Comparison of ENCODE assay signal across 10 cellular contexts in the genomic region with DNA sequence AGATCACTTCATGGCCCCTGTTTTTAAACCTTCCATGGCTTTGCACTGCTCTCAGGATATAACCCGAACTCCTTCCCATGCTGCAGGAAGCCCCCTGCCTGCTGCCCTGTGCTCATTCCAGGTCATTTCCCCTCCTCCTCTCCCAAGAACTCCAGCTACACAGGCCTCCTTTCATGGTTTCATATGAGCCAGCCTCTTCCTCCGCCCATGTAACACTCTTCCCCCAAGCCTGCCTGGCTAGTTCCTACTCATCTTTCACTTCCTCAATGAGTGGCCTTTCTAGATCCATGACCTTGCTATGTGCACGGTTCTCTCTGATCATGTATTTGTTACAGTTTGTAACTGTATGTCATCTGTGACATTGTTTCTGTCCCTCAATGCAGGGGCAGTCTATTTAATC. TPM values are rescaled to one million over a fixed set of nuclear protein-coding genes. Genes with fewer than 3 reads are reported as not detected.
A peak's percentile ranks its signal among the peaks of the same experiment; 100 is the strongest.
DNase-seq lines count a peak whose midpoint lies in the region; ATAC-seq and TF ChIP-seq lines count a peak whose summit lies in the region.
"Had no signal": no experiment of that assay in that cellular context is flagged by ENCODE, and none has a peak within 500 bp of the region (broad histone marks: within the 10 kb centered on the region; RNA-seq: fewer than 3 reads in every experiment).

No MANE protein-coding gene starts in this region.

- H3K4me3 ChIP-seq in AG04450 (ENCODE audit: low read depth, low read length) = no peak overlapping the region

- no peak for DNase-seq in AG04450 (ENCODE audit: low read depth, low spot score)
- DNase-seq in NCI-H2081 treated with DMSO at 0.1 percent for 48 hours (lab: John Stamatoyannopoulos, UW) = no peak
- no peak for DNase-seq in activated effector memory CD4-positive, alpha-beta T cell treated with Interleukin-2 at 50 U/mL for 16 hours
- DNase-seq in activated gamma-delta T cell (lab: John Stamatoyannopoulos, UW) = no peak
- no peak for DNase-seq in activated CD4-positive, alpha-beta T cell treated with anti-CD3 and anti-CD28 coated beads, Interleukin-2, amount 10 ng/mL, durations not matched to agents 7 days and 5 days
- DNase-seq: CD4-positive, CD25-positive, alpha-beta regulatory T cell; NCI-H187 treated with DMSO at 0.1 percent for 48 hours had no signal

- H3K27ac Mint-ChIP-seq in activated CD4-positive, alpha-beta T cell treated with anti-CD3 and anti-CD28 coated beads, Interleukin-2, amount 10 ng/mL, durations not matched to agents 7 days and 5 days = no peak overlapping the region
- H3K27ac Mint-ChIP-seq: CD4-positive, CD25-positive, alpha-beta regulatory T cell had no signal

- ATAC-seq in GM19395 (IDR thresholded peaks at IDR 0.05; ENCODE audit: unreplicated experiment) (peak; percentile 58), HG03175 (IDR thresholded peaks at IDR 0.05; ENCODE audit: unreplicated experiment) (peak; percentile 55)

- H3K4me3 Mint-ChIP-seq in activated CD4-positive, alpha-beta T cell treated with anti-CD3 and anti-CD28 coated beads, Interleukin-2, amount 10 ng/mL, durations not matched to agents 7 days and 5 days = no peak overlapping the region
- H3K4me3 Mint-ChIP-seq: CD4-positive, CD25-positive, alpha-beta regulatory T cell had no signal

- CTCF ChIA-PET in AG04450 (lab: Charles Lee) = no interaction called here
- CTCF ChIA-PET in activated CD4-positive, alpha-beta T cell treated with anti-CD3 and anti-CD28 coated beads, Interleukin-2, amount 10 ng/mL, durations not matched to agents 7 days and 5 days (lab: Charles Lee) = interaction anchor here (0.5 kb wide), 1 partner anchor 11 kb away, joined by 3 read pairs; no protein-coding TSS in a partner anchor

- peaks cover 41% of the 10 kb centered on the region for H3K4me1 Mint-ChIP-seq in activated CD4-positive, alpha-beta T cell treated with anti-CD3 and anti-CD28 coated beads, Interleukin-2, amount 10 ng/mL, durations not matched to agents 7 days and 5 days

- POLR2A ChIA-PET in AG04450 (lab: Yijun Ruan, JAX) = no interaction called here
- POLR2A ChIA-PET in activated CD4-positive, alpha-beta T cell treated with anti-CD3 and anti-CD28 coated beads, Interleukin-2, amount 10 ng/mL, durations not matched to agents 7 days and 5 days (lab: Charles Lee) = no interaction called here

- no peaks in the 10 kb centered on the region for H3K27me3 ChIP-seq in AG04450 (ENCODE audit: control insufficient read depth, insufficient read depth, low read length)

- peak overlapping the region; percentile 11 for H3K27ac ChIP-seq in AG04450 (ENCODE audit: low read depth, low read length)
- H3K27ac ChIP-seq in angular gyrus (ENCODE audit: low read depth, low read length) = peak overlapping the region; percentile 35

- no peaks in the 10 kb centered on the region for H3K9me3 ChIP-seq in AG04450 (ENCODE audit: control insufficient read depth, insufficient read depth, low read length)

- no peaks in the 10 kb centered on the region for H3K9me3 Mint-ChIP-seq in activated CD4-positive, alpha-beta T cell treated with anti-CD3 and anti-CD28 coated beads, Interleukin-2, amount 10 ng/mL, durations not matched to agents 7 days and 5 days
- H3K9me3 Mint-ChIP-seq: CD4-positive, CD25-positive, alpha-beta regulatory T cell had no signal

- TF ChIP-seq CTCF in AG04450 (IDR thresholded peaks at IDR 0.05; ENCODE audit: low read depth, low read length) = no peak

- H3K36me3 Mint-ChIP-seq in activated CD4-positive, alpha-beta T cell treated with anti-CD3 and anti-CD28 coated beads, Interleukin-2, amount 10 ng/mL, durations not matched to agents 7 days and 5 days (ENCODE audit: low read depth) = peaks cover 4% of the 10 kb centered on the region
- H3K36me3 Mint-ChIP-seq: CD4-positive, CD25-positive, alpha-beta regulatory T cell had no signal

- H3K27me3 Mint-ChIP-seq in activated CD4-positive, alpha-beta T cell treated with anti-CD3 and anti-CD28 coated beads, Interleukin-2, amount 10 ng/mL, durations not matched to agents 7 days and 5 days = peaks cover 8% of the 10 kb centered on the region
- H3K27me3 Mint-ChIP-seq: CD4-positive, CD25-positive, alpha-beta regulatory T cell had no signal

RNA-seq across cellular contexts. Expression of gene NCF2, which starts 3.1 kb away (rescaled TPM):
- polyA plus RNA-seq in AG04450 (2011; rRNA removed) = 0.43 and 0.47 TPM in 2 replicates
- 0.35 and 0.69 TPM in 2 replicates for polyA minus RNA-seq in AG04450 (2011; rRNA and poly(A)+ RNA removed)
- total RNA-seq in activated CD4-positive, alpha-beta T cell treated with anti-CD3 and anti-CD28 coated beads, Interleukin-2, amount 10 ng/mL, durations not matched to agents 7 days and 5 days = 10 to 100 TPM; 15.3 to 15.8 TPM

RNA-seq across cellular contexts. Expression of gene ARPC5, which starts 42.2 kb away (rescaled TPM):
- 251 and 293 TPM in 2 replicates for polyA plus RNA-seq in AG04450 (2011; rRNA removed)
- 163 and 167 TPM in 2 replicates for polyA minus RNA-seq in AG04450 (2011; rRNA and poly(A)+ RNA removed)
- total RNA-seq in activated CD4-positive, alpha-beta T cell treated with anti-CD3 and anti-CD28 coated beads, Interleukin-2, amount 10 ng/mL, durations not matched to agents 7 days and 5 days = 100 to 1,000 TPM; 257 to 273 TPM

RNA-seq across cellular contexts. Expression of gene APOBEC4, which starts 59.8 kb away (rescaled TPM):
- not detected in 2 replicates for polyA plus RNA-seq in AG04450 (2011; rRNA removed)
- polyA minus RNA-seq in AG04450 (2011; rRNA and poly(A)+ RNA removed) = not detected in 2 replicates
- total RNA-seq in activated CD4-positive, alpha-beta T cell treated with anti-CD3 and anti-CD28 coated beads, Interleukin-2, amount 10 ng/mL, durations not matched to agents 7 days and 5 days = not detected
- total RNA-seq: CD4-positive, CD25-positive, alpha-beta regulatory T cell had no signal
- polyA plus RNA-seq: CD4-positive, CD25-positive, alpha-beta regulatory T cell had no signal
